Comparison of ENCODE assay signal across 9 cellular contexts in genomic region chr5:14183187-14183939, GRCh38. TPM values are rescaled to one million over a fixed set of nuclear protein-coding genes. Genes with fewer than 3 reads are reported as not detected.
DNase-seq lines count a peak whose midpoint lies in the region; ATAC-seq, FAIRE-seq and TF ChIP-seq lines count a peak whose summit lies in the region.
"Had no signal": no experiment of that assay in that cellular context is flagged by ENCODE, and none has a peak within 500 bp of the region (broad histone marks: within the 10 kb centered on the region; RNA-seq: fewer than 3 reads in every experiment).

No MANE protein-coding gene starts in this region.

- H3K9me3 Mint-ChIP-seq in CD14-positive monocyte = no peaks in the 10 kb centered on the region

- H3K36me3 Mint-ChIP-seq in CD14-positive monocyte = no peaks in the 10 kb centered on the region

- 35 to 59% methylated on average over 8 of the region's 8 CpGs for WGBS in esophagus, 2 donors
- WGBS in mesendoderm (ENCODE audit: extremely low coverage, insufficient coverage, low lambda C conversion rate) = no CpG with 5 or more reads among the region's 8 CpGs

- no peaks in the 10 kb centered on the region for H3K36me3 ChIP-seq in esophagus (ENCODE audit: control insufficient read depth in 2 of 2, insufficient read depth in 2 of 2, low read length in 1 of 2)
- H3K36me3 ChIP-seq in mesendoderm (ENCODE audit: control insufficient read depth, insufficient read depth, low read length) = no peaks in the 10 kb centered on the region

- no peaks in the 10 kb centered on the region for H3K9me3 ChIP-seq in esophagus (ENCODE audit: control insufficient read depth in 2 of 2, insufficient read depth in 1 of 2, low read depth in 1 of 2, low read length in 1 of 2)

- no peak overlapping the region for H2AK5ac ChIP-seq in mesendoderm (ENCODE audit: low read length)

- peaks cover 0 to 2% (median 1%) of the 10 kb centered on the region in 3 donors for H3K27me3 Mint-ChIP-seq in CD14-positive monocyte (ENCODE audit: low read depth in 3 of 3)

- H3K56ac ChIP-seq in mesendoderm (ENCODE audit: low read length) = peak overlapping the region; percentile 46

- H3K27me3 ChIP-seq in esophagus (ENCODE audit: control insufficient read depth in 1 of 2, insufficient read depth in 2 of 2, low read length in 2 of 2) = no peaks in the 10 kb centered on the region
- H3K27me3 ChIP-seq in mesendoderm (ENCODE audit: insufficient read depth, low read length, poor library complexity) = no peaks in the 10 kb centered on the region

- TF ChIP-seq POLR2A in GM12892 (IDR thresholded peaks at IDR 0.05; ENCODE audit: low read depth, low read length) = no peak

- H3K4me3 ChIP-seq in esophagus (ENCODE audit: low read depth in 1 of 2, low read length in 2 of 2) (no peak overlapping the region), mesendoderm (ENCODE audit: low read length) (no peak overlapping the region)

- DNase-seq in LHCN-M2 (ENCODE audit: low read depth) = peak; percentile 58
- no peak for DNase-seq in mesendoderm
- no peak for DNase-seq in CD14-positive monocyte (ENCODE audit: low spot score)
- no peak for DNase-seq in DMS79 (lab: John Stamatoyannopoulos, UW)
- no peak for DNase-seq in GM12892 (ENCODE audit: insufficient read length)

- H3K9ac ChIP-seq in mesendoderm (ENCODE audit: low read length) = no peak overlapping the region

- no peak overlapping the region for H3K4me3 Mint-ChIP-seq in CD14-positive monocyte

- peaks cover 81% of the 10 kb centered on the region for H3K79me2 ChIP-seq in mesendoderm (ENCODE audit: control insufficient read depth, insufficient read depth, low read length)

- H4K5ac ChIP-seq in mesendoderm (ENCODE audit: low read length) = no peak overlapping the region

- H3K18ac ChIP-seq in mesendoderm (ENCODE audit: low read length) = no peak overlapping the region

- H3K4me1 ChIP-seq in esophagus (ENCODE audit: control insufficient read depth in 2 of 2, insufficient read depth in 2 of 2, low read length in 1 of 2) (peaks cover 0 to 10% of the 10 kb centered on the region in 2 donors), mesendoderm (ENCODE audit: control insufficient read depth, low read depth, low read length) (peaks cover 19% of the 10 kb centered on the region)

- intact Hi-C loops in CD14-positive monocyte (cut with micrococcal nuclease) = no loop called here

- H4K8ac ChIP-seq in mesendoderm (ENCODE audit: low read depth, low read length) = no peak overlapping the region

- no peak for FAIRE-seq in GM12892 (lab: Jason Lieb, UNC)
- FAIRE-seq: TTC549 had no signal

- H3K79me1 ChIP-seq in mesendoderm (ENCODE audit: low read length) = peaks cover 17% of the 10 kb centered on the region

- H2BK5ac ChIP-seq in mesendoderm (ENCODE audit: low read length) = no peak overlapping the region

- no peak overlapping the region for H2BK120ac ChIP-seq in mesendoderm (ENCODE audit: low read depth, low read length)

- H3K4ac ChIP-seq in mesendoderm (ENCODE audit: low read depth, low read length) = no peak overlapping the region

- peaks cover 24% of the 10 kb centered on the region for H3K4me1 Mint-ChIP-seq in CD14-positive monocyte

- no peak overlapping the region for H3K23ac ChIP-seq in mesendoderm (ENCODE audit: low read length)

- no peak for TF ChIP-seq CTCF in CD14-positive monocyte (IDR thresholded peaks at IDR 0.05)

- peak overlapping the region; percentile 57 to 85 for H3K27ac ChIP-seq in esophagus (ENCODE audit: low read depth in 2 of 2, low read length in 1 of 2)
- H3K27ac ChIP-seq in mesendoderm (ENCODE audit: low read depth, low read length) = no peak overlapping the region
- peak overlapping the region; percentile 48 for H3K27ac ChIP-seq in temporal lobe (ENCODE audit: low read depth, low read length)

- ATAC-seq in GM19397 (IDR thresholded peaks at IDR 0.05; ENCODE audit: unreplicated experiment) = no peak

- H2BK15ac ChIP-seq in mesendoderm (replicated peaks; ENCODE audit: low read depth) = no peak overlapping the region

- no peak overlapping the region for H3K4me2 ChIP-seq in mesendoderm (ENCODE audit: low read length)

- H3K27ac Mint-ChIP-seq in CD14-positive monocyte = peak overlapping the region in 3 of 7 donors; percentile 47 to 63 (median 54)

RNA-seq across cellular contexts. Expression of gene TRIO, which starts 40.2 kb away (rescaled TPM):
- total RNA-seq in LHCN-M2 (2014; rRNA removed) (168 and 195 TPM in 2 replicates), temporal lobe (381 TPM)
- 99.4 TPM for polyA plus RNA-seq in LHCN-M2 (2012)
- polyA plus RNA-seq in esophagus (10 to 100 TPM; 10.3 to 22.8 TPM), CD14-positive monocyte (1 to 10 TPM; 1.7 to 2.1 TPM)
- polyA plus RNA-seq in mesendoderm (2013, experiment 1 of 2) = 32.6 TPM
- 32.2 TPM for polyA plus RNA-seq in mesendoderm (2013, experiment 2 of 2)
- polyA plus RNA-seq in GM12892 (2012; ENCODE audit: missing spikeins) = 77.8 TPM
